8 cellular contexts compared by ENCODE assay signal in genomic region chr19:46601318-46602224, GRCh38. TPM values are rescaled to one million over a fixed set of nuclear protein-coding genes. Genes with fewer than 3 reads are reported as not detected.
DNase-seq lines count a peak whose midpoint lies in the region; ATAC-seq and TF ChIP-seq lines count a peak whose summit lies in the region.

Gene CALM3, plus strand, starts transcription at chr19:46601330. Its CDS starts 105 bp downstream, at chr19:46601435.

- DNase-seq in BJ (ENCODE audit: low read depth) (no peak), left ventricle myocardium superior (no peak), retinal pigment epithelial cell (ENCODE audit: low read depth) (no peak), NCI-H446 (lab: John Stamatoyannopoulos, UW) (no peak), HEK293T (ENCODE audit: extremely low spot score) (no peak)
- no peak for DNase-seq in activated T-helper 2 cell treated with anti-CD3 and anti-CD28 coated beads, Interferon-gamma antibody, Interleukin-2, Interleukin-4, amounts not matched to agents 10 μg/mL and 5 μg/mL and 100 μg/mL, durations not matched to agents 14 hours and 24 hours and 36 hours (ENCODE audit: low spot score)

- H3K4me1 Mint-ChIP-seq in activated T-helper 2 cell treated with anti-CD3 and anti-CD28 coated beads, Interferon-gamma antibody, Interleukin-2, Interleukin-4, amounts not matched to agents 10 μg/mL and 5 μg/mL and 100 μg/mL, durations not matched to agents 14 hours and 24 hours and 36 hours (ENCODE audit: low read depth), result peaks cover 24% of the 10 kb centered on the region

- H3K36me3 Mint-ChIP-seq in activated T-helper 2 cell treated with anti-CD3 and anti-CD28 coated beads, Interferon-gamma antibody, Interleukin-2, Interleukin-4, amounts not matched to agents 10 μg/mL and 5 μg/mL and 100 μg/mL, durations not matched to agents 14 hours and 24 hours and 36 hours (ENCODE audit: low read depth), result peaks cover 58% of the 10 kb centered on the region

- H3K27ac Mint-ChIP-seq in activated T-helper 2 cell treated with anti-CD3 and anti-CD28 coated beads, Interferon-gamma antibody, Interleukin-2, Interleukin-4, amounts not matched to agents 10 μg/mL and 5 μg/mL and 100 μg/mL, durations not matched to agents 14 hours and 24 hours and 36 hours, result peak within 1 kb of the TSS; percentile 100

- CTCF ChIA-PET in BJ (lab: Yijun Ruan, JAX), result interaction anchor here (0.9 to 22.7 kb wide), 11 partner anchors 13 to 127 kb away, joined by 3 to 347 read pairs (median 4); partner anchors contain the start of gene DACT3
- CTCF ChIA-PET in HEK293T (lab: Yijun Ruan, JAX), result interaction anchor here (0.7 to 4.2 kb wide), 3 partner anchors 9 to 30 kb away, joined by 3 to 20 read pairs (median 3); no protein-coding TSS in a partner anchor

- H3K4me3 ChIP-seq in BJ (ENCODE audit: low read depth, low read length) (peak within 1 kb of the TSS; percentile 99), retinal pigment epithelial cell (ENCODE audit: low read length) (peak within 1 kb of the TSS; percentile 100)

- H3K36me3 ChIP-seq in BJ (ENCODE audit: control insufficient read depth, insufficient read depth, low read length), result peaks cover 6% of the 10 kb centered on the region

- H3K27me3 Mint-ChIP-seq in activated T-helper 2 cell treated with anti-CD3 and anti-CD28 coated beads, Interferon-gamma antibody, Interleukin-2, Interleukin-4, amounts not matched to agents 10 μg/mL and 5 μg/mL and 100 μg/mL, durations not matched to agents 14 hours and 24 hours and 36 hours (ENCODE audit: low read depth), result peaks cover 5% of the 10 kb centered on the region

- peak within 1 kb of the TSS; percentile 93 for H3K4me3 Mint-ChIP-seq in activated T-helper 2 cell treated with anti-CD3 and anti-CD28 coated beads, Interferon-gamma antibody, Interleukin-2, Interleukin-4, amounts not matched to agents 10 μg/mL and 5 μg/mL and 100 μg/mL, durations not matched to agents 14 hours and 24 hours and 36 hours (ENCODE audit: low read depth)

- H3K9me3 Mint-ChIP-seq in activated T-helper 2 cell treated with anti-CD3 and anti-CD28 coated beads, Interferon-gamma antibody, Interleukin-2, Interleukin-4, amounts not matched to agents 10 μg/mL and 5 μg/mL and 100 μg/mL, durations not matched to agents 14 hours and 24 hours and 36 hours, result peaks cover 19% of the 10 kb centered on the region

- peak; percentile 21 for ATAC-seq in HG02840 (IDR thresholded peaks at IDR 0.05; ENCODE audit: low FRiP score, unreplicated experiment)
- peak; percentile 5 for ATAC-seq in left ventricle myocardium superior
- ATAC-seq in GM21529 (IDR thresholded peaks at IDR 0.05; ENCODE audit: unreplicated experiment), result no peak

- no peak for TF ChIP-seq CTCF in BJ (IDR thresholded peaks at IDR 0.05; ENCODE audit: insufficient read depth, low read depth, low read length)
- TF ChIP-seq CTCF in retinal pigment epithelial cell (conservative IDR thresholded peaks at IDR 0.05; ENCODE audit: low read depth, low read length), result no peak

- H3K27me3 ChIP-seq in BJ (ENCODE audit: control insufficient read depth, insufficient read depth, low read length), result peaks cover 1% of the 10 kb centered on the region; the same call in 1 of the 2 replicates

- intact Hi-C loops in activated T-helper 2 cell treated with anti-CD3 and anti-CD28 coated beads, Interferon-gamma antibody, Interleukin-2, Interleukin-4, amounts not matched to agents 10 μg/mL and 5 μg/mL and 100 μg/mL, durations not matched to agents 14 hours and 24 hours and 36 hours (cut with micrococcal nuclease), result loop anchor here (2.0 to 5.0 kb wide), 5 partner anchors 15 to 259 kb away; partner anchors contain the start of genes ARHGAP35, FKRP, PRKD2 and SLC1A5
- intact Hi-C loops in left ventricle myocardium superior (cut with micrococcal nuclease), result no loop called here

- POLR2A ChIA-PET in BJ (lab: Charles Lee), result no interaction called here
- POLR2A ChIA-PET in HEK293T (lab: Yijun Ruan, JAX), result interaction anchor here (0.7 to 5.0 kb wide), 19 partner anchors 9 to 301 kb away, joined by 3 to 40 read pairs (median 4); partner anchors contain the start of genes DACT3 and SLC1A5

TF ChIP-seq in HEK293T, 16 proteins besides CTCF, POLR2A, EP300 and RAD21:
- TF ChIP-seq NFRKB (IDR thresholded peaks at IDR 0.05) (no peak), CTBP1 (IDR thresholded peaks at IDR 0.05; ENCODE audit: borderline replicate concordance) (no peak), SUZ12 (IDR thresholded peaks at IDR 0.05) (no peak), ARNT (IDR thresholded peaks at IDR 0.05) (no peak), ELF4 (IDR thresholded peaks at IDR 0.05) (no peak), L3MBTL2 (conservative IDR thresholded peaks at IDR 0.05) (no peak), FOXA1 (IDR thresholded peaks at IDR 0.05) (no peak)

RNA-seq across cellular contexts. Expression of gene CALM3, which starts in this region (rescaled TPM):
- 516 and 517 TPM in 2 replicates for polyA plus RNA-seq in BJ (2011; rRNA removed)
- polyA minus RNA-seq in BJ (2011; rRNA and poly(A)+ RNA removed), result 100 and 115 TPM in 2 replicates
- total RNA-seq in activated T-helper 2 cell treated with anti-CD3 and anti-CD28 coated beads, Interferon-gamma antibody, Interleukin-2, Interleukin-4, amounts not matched to agents 10 μg/mL and 5 μg/mL and 100 μg/mL, durations not matched to agents 14 hours and 24 hours and 36 hours, result 537 and 553 TPM in 2 replicates
- 323 TPM for total RNA-seq in left ventricle myocardium superior
